ENCODE assay signal across 1 cellular context in the genomic region with DNA sequence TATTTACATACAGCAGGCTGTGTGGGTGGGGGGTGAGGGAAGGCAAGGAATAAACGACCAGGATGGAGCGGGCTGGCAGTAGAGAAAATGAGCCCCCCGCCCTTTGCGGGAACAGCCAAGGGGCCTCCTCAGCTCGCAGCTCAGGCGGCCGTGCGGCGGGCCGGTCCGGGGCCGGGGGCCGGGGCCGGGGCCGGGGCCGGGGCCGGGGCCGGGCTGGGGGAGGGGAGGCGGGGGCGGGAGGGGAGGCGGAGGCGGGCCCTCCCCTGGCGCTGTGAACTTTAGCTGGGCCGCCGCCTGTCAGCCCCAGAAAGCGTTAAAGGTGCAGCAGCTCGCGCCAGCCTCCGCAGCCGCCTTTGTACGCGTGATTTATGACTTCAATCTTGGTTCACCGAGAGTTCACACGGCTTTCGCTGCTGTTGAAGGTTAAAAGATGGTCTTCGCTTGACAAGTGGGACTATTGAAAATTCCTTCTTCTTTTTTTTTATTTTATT.
TF ChIP-seq lines count a peak whose summit lies in the region.

No MANE protein-coding gene starts in this region.

TF ChIP-seq in K562, 482 proteins besides CTCF, POLR2A, EP300 and RAD21 (continued from another document):
- no peak for TF ChIP-seq CBX5 (IDR thresholded peaks at IDR 0.05; ENCODE audit: borderline replicate concordance, low read depth)
- TF ChIP-seq, protein P1, sequence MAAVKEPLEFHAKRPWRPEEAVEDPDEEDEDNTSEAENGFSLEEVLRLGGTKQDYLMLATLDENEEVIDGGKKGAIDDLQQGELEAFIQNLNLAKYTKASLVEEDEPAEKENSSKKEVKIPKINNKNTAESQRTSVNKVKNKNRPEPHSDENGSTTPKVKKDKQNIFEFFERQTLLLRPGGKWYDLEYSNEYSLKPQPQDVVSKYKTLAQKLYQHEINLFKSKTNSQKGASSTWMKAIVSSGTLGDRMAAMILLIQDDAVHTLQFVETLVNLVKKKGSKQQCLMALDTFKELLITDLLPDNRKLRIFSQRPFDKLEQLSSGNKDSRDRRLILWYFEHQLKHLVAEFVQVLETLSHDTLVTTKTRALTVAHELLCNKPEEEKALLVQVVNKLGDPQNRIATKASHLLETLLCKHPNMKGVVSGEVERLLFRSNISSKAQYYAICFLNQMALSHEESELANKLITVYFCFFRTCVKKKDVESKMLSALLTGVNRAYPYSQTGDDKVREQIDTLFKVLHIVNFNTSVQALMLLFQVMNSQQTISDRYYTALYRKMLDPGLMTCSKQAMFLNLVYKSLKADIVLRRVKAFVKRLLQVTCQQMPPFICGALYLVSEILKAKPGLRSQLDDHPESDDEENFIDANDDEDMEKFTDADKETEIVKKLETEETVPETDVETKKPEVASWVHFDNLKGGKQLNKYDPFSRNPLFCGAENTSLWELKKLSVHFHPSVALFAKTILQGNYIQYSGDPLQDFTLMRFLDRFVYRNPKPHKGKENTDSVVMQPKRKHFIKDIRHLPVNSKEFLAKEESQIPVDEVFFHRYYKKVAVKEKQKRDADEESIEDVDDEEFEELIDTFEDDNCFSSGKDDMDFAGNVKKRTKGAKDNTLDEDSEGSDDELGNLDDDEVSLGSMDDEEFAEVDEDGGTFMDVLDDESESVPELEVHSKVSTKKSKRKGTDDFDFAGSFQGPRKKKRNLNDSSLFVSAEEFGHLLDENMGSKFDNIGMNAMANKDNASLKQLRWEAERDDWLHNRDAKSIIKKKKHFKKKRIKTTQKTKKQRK (IDR thresholded peaks at IDR 0.05; ENCODE audit: borderline replicate concordance, low read depth, low read length), result no peak
- TF ChIP-seq TRIM24 (IDR thresholded peaks at IDR 0.05), result no peak
- TF ChIP-seq, protein P2, sequence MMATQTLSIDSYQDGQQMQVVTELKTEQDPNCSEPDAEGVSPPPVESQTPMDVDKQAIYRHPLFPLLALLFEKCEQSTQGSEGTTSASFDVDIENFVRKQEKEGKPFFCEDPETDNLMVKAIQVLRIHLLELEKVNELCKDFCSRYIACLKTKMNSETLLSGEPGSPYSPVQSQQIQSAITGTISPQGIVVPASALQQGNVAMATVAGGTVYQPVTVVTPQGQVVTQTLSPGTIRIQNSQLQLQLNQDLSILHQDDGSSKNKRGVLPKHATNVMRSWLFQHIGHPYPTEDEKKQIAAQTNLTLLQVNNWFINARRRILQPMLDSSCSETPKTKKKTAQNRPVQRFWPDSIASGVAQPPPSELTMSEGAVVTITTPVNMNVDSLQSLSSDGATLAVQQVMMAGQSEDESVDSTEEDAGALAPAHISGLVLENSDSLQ (IDR thresholded peaks at IDR 0.05), result peak; percentile 94
- no peak for TF ChIP-seq NELFE (IDR thresholded peaks at IDR 0.05; ENCODE audit: insufficient read depth, insufficient read length)
- TF ChIP-seq SMC3 (conservative IDR thresholded peaks at IDR 0.05; ENCODE audit: insufficient read depth, low read depth, low read length), result no peak
- no peak for TF ChIP-seq PHTF2 (CRISPR knock-in tag; IDR thresholded peaks at IDR 0.05)
- peak; percentile 66 for TF ChIP-seq CXXC5 (CRISPR knock-in tag; IDR thresholded peaks at IDR 0.05)
- peak; percentile 35; the same call in 1 of the 2 replicates for TF ChIP-seq EGR1 (conservative IDR thresholded peaks at IDR 0.05)
- TF ChIP-seq, protein P3, sequence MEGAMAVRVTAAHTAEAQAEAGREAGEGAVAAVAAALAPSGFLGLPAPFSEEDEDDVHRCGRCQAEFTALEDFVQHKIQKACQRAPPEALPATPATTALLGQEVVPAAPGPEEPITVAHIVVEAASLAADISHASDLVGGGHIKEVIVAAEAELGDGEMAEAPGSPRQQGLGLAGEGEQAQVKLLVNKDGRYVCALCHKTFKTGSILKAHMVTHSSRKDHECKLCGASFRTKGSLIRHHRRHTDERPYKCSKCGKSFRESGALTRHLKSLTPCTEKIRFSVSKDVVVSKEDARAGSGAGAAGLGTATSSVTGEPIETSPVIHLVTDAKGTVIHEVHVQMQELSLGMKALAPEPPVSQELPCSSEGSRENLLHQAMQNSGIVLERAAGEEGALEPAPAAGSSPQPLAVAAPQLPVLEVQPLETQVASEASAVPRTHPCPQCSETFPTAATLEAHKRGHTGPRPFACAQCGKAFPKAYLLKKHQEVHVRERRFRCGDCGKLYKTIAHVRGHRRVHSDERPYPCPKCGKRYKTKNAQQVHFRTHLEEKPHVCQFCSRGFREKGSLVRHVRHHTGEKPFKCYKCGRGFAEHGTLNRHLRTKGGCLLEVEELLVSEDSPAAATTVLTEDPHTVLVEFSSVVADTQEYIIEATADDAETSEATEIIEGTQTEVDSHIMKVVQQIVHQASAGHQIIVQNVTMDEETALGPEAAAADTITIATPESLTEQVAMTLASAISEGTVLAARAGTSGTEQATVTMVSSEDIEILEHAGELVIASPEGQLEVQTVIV (CRISPR knock-in tag; IDR thresholded peaks at IDR 0.05; ENCODE audit: borderline replicate concordance), result no peak
- TF ChIP-seq TCF7 (IDR thresholded peaks at IDR 0.05; ENCODE audit: borderline replicate concordance), result no peak
- TF ChIP-seq, protein P4, sequence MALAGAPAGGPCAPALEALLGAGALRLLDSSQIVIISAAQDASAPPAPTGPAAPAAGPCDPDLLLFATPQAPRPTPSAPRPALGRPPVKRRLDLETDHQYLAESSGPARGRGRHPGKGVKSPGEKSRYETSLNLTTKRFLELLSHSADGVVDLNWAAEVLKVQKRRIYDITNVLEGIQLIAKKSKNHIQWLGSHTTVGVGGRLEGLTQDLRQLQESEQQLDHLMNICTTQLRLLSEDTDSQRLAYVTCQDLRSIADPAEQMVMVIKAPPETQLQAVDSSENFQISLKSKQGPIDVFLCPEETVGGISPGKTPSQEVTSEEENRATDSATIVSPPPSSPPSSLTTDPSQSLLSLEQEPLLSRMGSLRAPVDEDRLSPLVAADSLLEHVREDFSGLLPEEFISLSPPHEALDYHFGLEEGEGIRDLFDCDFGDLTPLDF (CRISPR knock-in tag; IDR thresholded peaks at IDR 0.05), result no peak
- TF ChIP-seq, protein P5, sequence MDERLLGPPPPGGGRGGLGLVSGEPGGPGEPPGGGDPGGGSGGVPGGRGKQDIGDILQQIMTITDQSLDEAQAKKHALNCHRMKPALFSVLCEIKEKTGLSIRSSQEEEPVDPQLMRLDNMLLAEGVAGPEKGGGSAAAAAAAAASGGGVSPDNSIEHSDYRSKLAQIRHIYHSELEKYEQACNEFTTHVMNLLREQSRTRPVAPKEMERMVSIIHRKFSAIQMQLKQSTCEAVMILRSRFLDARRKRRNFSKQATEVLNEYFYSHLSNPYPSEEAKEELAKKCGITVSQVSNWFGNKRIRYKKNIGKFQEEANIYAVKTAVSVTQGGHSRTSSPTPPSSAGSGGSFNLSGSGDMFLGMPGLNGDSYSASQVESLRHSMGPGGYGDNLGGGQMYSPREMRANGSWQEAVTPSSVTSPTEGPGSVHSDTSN (CRISPR knock-in tag; IDR thresholded peaks at IDR 0.05; ENCODE audit: low read depth), result peak; percentile 56
- TF ChIP-seq, protein P5 (tag; conservative IDR thresholded peaks at IDR 0.05; ENCODE audit: low read depth), result peak; percentile 91
- TF ChIP-seq SLC30A9 (CRISPR knock-in tag; IDR thresholded peaks at IDR 0.05), result no peak
- no peak for TF ChIP-seq KLF10 (CRISPR knock-in tag; IDR thresholded peaks at IDR 0.05)
- TF ChIP-seq NFE2 (IDR thresholded peaks at IDR 0.05; ENCODE audit: low read depth), result no peak
- no peak for TF ChIP-seq NR2C2 (CRISPR knock-in tag; IDR thresholded peaks at IDR 0.05)
- 0 out of 2 replicates have a peak, but pooled peaks have one; percentile 18 for TF ChIP-seq NR2C2 (tag; IDR thresholded peaks at IDR 0.05)
- TF ChIP-seq ZBTB7A (IDR thresholded peaks at IDR 0.05; ENCODE audit: borderline replicate concordance, control insufficient read depth, low read depth, low read length), result peak; percentile 63; the same call in 1 of the 2 replicates
- TF ChIP-seq, protein P6, sequence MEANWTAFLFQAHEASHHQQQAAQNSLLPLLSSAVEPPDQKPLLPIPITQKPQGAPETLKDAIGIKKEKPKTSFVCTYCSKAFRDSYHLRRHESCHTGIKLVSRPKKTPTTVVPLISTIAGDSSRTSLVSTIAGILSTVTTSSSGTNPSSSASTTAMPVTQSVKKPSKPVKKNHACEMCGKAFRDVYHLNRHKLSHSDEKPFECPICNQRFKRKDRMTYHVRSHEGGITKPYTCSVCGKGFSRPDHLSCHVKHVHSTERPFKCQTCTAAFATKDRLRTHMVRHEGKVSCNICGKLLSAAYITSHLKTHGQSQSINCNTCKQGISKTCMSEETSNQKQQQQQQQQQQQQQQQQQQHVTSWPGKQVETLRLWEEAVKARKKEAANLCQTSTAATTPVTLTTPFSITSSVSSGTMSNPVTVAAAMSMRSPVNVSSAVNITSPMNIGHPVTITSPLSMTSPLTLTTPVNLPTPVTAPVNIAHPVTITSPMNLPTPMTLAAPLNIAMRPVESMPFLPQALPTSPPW (CRISPR knock-in tag; IDR thresholded peaks at IDR 0.05), result peak; percentile 41
- 0 out of 2 replicates have a peak, but pooled peaks have one; percentile 40 for TF ChIP-seq LEF1 (IDR thresholded peaks at IDR 0.05)
- peak; percentile 95 for TF ChIP-seq MEIS2 (IDR thresholded peaks at IDR 0.05; ENCODE audit: partially characterized antibody)
- TF ChIP-seq, protein P7, sequence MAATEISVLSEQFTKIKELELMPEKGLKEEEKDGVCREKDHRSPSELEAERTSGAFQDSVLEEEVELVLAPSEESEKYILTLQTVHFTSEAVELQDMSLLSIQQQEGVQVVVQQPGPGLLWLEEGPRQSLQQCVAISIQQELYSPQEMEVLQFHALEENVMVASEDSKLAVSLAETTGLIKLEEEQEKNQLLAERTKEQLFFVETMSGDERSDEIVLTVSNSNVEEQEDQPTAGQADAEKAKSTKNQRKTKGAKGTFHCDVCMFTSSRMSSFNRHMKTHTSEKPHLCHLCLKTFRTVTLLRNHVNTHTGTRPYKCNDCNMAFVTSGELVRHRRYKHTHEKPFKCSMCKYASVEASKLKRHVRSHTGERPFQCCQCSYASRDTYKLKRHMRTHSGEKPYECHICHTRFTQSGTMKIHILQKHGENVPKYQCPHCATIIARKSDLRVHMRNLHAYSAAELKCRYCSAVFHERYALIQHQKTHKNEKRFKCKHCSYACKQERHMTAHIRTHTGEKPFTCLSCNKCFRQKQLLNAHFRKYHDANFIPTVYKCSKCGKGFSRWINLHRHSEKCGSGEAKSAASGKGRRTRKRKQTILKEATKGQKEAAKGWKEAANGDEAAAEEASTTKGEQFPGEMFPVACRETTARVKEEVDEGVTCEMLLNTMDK (IDR thresholded peaks at IDR 0.05; ENCODE audit: borderline replicate concordance, insufficient read depth, low read depth, low read length, poor library complexity, severe bottlenecking), result no peak
